27 cellular contexts compared by ENCODE assay signal in genomic region chr16:21685034-21685455, GRCh38. TPM values are rescaled to one million over a fixed set of nuclear protein-coding genes. Genes with fewer than 3 reads are reported as not detected.
DNase-seq lines count a peak whose midpoint lies in the region; TF ChIP-seq lines count a peak whose summit lies in the region.
"Had no signal": no experiment of that assay in that cellular context is flagged by ENCODE, and none has a peak within 500 bp of the region (broad histone marks: within the 10 kb centered on the region; RNA-seq: fewer than 3 reads in every experiment).

No MANE protein-coding gene starts in this region.

- intact Hi-C loops in dorsolateral prefrontal cortex (cut with DNase I), result no loop called here

- H2AFZ ChIP-seq in osteoblast (ENCODE audit: low read length), result no peak overlapping the region
- H2AFZ ChIP-seq: PC-9 had no signal

- H3K4me3 ChIP-seq in osteoblast (ENCODE audit: insufficient read depth, low read length) (no peak overlapping the region), dorsolateral prefrontal cortex (no peak overlapping the region)
- H3K4me3 ChIP-seq: PC-9, right atrium auricular region, upper lobe of left lung had no signal

- H3K27me3 ChIP-seq in osteoblast (ENCODE audit: insufficient read depth, low read length) (no peaks in the 10 kb centered on the region), dorsolateral prefrontal cortex (peaks cover 0 to 5% (median 0%) of the 10 kb centered on the region in 45 donors)
- H3K27me3 ChIP-seq: right atrium auricular region, upper lobe of left lung had no signal

- no peaks in the 10 kb centered on the region for H3K9me3 Mint-ChIP-seq in endothelial cell (ENCODE audit: unreplicated experiment)
- H3K9me3 Mint-ChIP-seq: activated naive CD8-positive, alpha-beta T cell treated with anti-CD3 and anti-CD28 coated beads for 36 hours; activated T-helper 2 cell treated with anti-CD3 and anti-CD28 coated beads, Interferon-gamma antibody, Interleukin-2, Interleukin-4, amounts not matched to agents 10 μg/mL and 5 μg/mL and 100 μg/mL, durations not matched to agents 14 hours and 24 hours and 36 hours had no signal

- no peaks in the 10 kb centered on the region for H3K4me1 ChIP-seq in osteoblast (ENCODE audit: insufficient read depth, low read length)
- H3K4me1 ChIP-seq: right atrium auricular region, upper lobe of left lung had no signal

- H3K36me3 ChIP-seq in osteoblast (ENCODE audit: insufficient read depth, low read length), result no peaks in the 10 kb centered on the region
- H3K36me3 ChIP-seq: right atrium auricular region, upper lobe of left lung had no signal

- peak; percentile 9 for DNase-seq in DMS53 (lab: John Stamatoyannopoulos, UW)
- no peak for DNase-seq in DMS53 treated with DMSO at 0.1 percent for 48 hours (lab: John Stamatoyannopoulos, UW; ENCODE audit: unreplicated experiment)
- DNase-seq in NCI-H226, result peak; percentile 5
- peak; percentile 24 for DNase-seq in endothelial cell (ENCODE audit: low spot score)
- DNase-seq in osteoblast (ENCODE audit: insufficient read length, low spot score, missing footprints), result peak; percentile 32
- DNase-seq in dorsolateral prefrontal cortex, result no peak
- DNase-seq in NCI-H1694 treated with DMSO at 0.1 percent for 48 hours (lab: John Stamatoyannopoulos, UW), result no peak
- no peak for DNase-seq in NCI-H146 treated with DMSO at 0.1 percent for 48 hours (lab: John Stamatoyannopoulos, UW; ENCODE audit: unreplicated experiment)
- DNase-seq: 8988T; activated CD4-positive, alpha-beta T cell treated with anti-CD3 and anti-CD28 coated beads, Interleukin-2, amount 50 U/mL, for 1 hour; activated CD8-positive, alpha-beta memory T cell treated with anti-CD3 and anti-CD28 coated beads, Interleukin-2, amount 50 U/mL, for 48 hours; activated naive CD8-positive, alpha-beta T cell treated with anti-CD3 and anti-CD28 coated beads for 36 hours; cerebellar nuclear complex; DND-41; effector CD4-positive, alpha-beta T cell; kidney glomerular epithelial cell; MM.1S; NCI-H2029 treated with DMSO at 0.1 percent for 48 hours; occipital lobe; PC-9; SIG-M5 had no signal

- no peaks in the 10 kb centered on the region for H3K4me1 Mint-ChIP-seq in endothelial cell (ENCODE audit: unreplicated experiment)
- H3K4me1 Mint-ChIP-seq: activated naive CD8-positive, alpha-beta T cell treated with anti-CD3 and anti-CD28 coated beads for 36 hours; B cell had no signal

- no peaks in the 10 kb centered on the region for H3K79me2 ChIP-seq in osteoblast (ENCODE audit: insufficient read depth, low read length)

- TF ChIP-seq CTCF in endothelial cell (IDR thresholded peaks at IDR 0.05; ENCODE audit: unreplicated experiment), result no peak
- TF ChIP-seq CTCF in osteoblast (IDR thresholded peaks at IDR 0.05; ENCODE audit: extremely low read depth, low read depth, low read length), result no peak
- no peak for TF ChIP-seq CTCF in dorsolateral prefrontal cortex (IDR thresholded peaks at IDR 0.05 in 54 of 56, conservative IDR thresholded peaks at IDR 0.05 in 2 of 56; ENCODE audit: low read depth in 1 of 56, partially characterized antibody in 56 of 56)

- no peak overlapping the region for H3K4me2 ChIP-seq in osteoblast (ENCODE audit: insufficient read depth, low read length)
- H3K4me2 ChIP-seq: PC-9 had no signal

- no peaks in the 10 kb centered on the region for H3K9me3 ChIP-seq in osteoblast (ENCODE audit: low read depth, low read length)
- H3K9me3 ChIP-seq: right atrium auricular region, upper lobe of left lung had no signal

- no peaks in the 10 kb centered on the region for H3K36me3 Mint-ChIP-seq in endothelial cell (ENCODE audit: low read depth, unreplicated experiment)
- H3K36me3 Mint-ChIP-seq: activated naive CD8-positive, alpha-beta T cell treated with anti-CD3 and anti-CD28 coated beads for 36 hours had no signal

- H4K20me1 ChIP-seq in osteoblast (ENCODE audit: insufficient read depth, low read length), result no peaks in the 10 kb centered on the region

- no peak overlapping the region for H3K4me3 Mint-ChIP-seq in endothelial cell (ENCODE audit: unreplicated experiment)
- H3K4me3 Mint-ChIP-seq: activated naive CD8-positive, alpha-beta T cell treated with anti-CD3 and anti-CD28 coated beads for 36 hours; B cell; IgD-negative memory B cell had no signal

- peaks cover 5% of the 10 kb centered on the region for H3K27me3 Mint-ChIP-seq in endothelial cell (ENCODE audit: unreplicated experiment)
- H3K27me3 Mint-ChIP-seq: activated naive CD8-positive, alpha-beta T cell treated with anti-CD3 and anti-CD28 coated beads for 36 hours had no signal

- H3K27ac ChIP-seq in osteoblast (ENCODE audit: low read depth, low read length) (no peak overlapping the region), dorsolateral prefrontal cortex (no peak overlapping the region)
- H3K27ac ChIP-seq: PC-9, right atrium auricular region, upper lobe of left lung had no signal

- no peak overlapping the region for H3K27ac Mint-ChIP-seq in endothelial cell (ENCODE audit: unreplicated experiment)
- H3K27ac Mint-ChIP-seq: activated naive CD8-positive, alpha-beta T cell treated with anti-CD3 and anti-CD28 coated beads for 36 hours; activated T-helper 2 cell treated with anti-CD3 and anti-CD28 coated beads, Interferon-gamma antibody, Interleukin-2, Interleukin-4, amounts not matched to agents 10 μg/mL and 5 μg/mL and 100 μg/mL, durations not matched to agents 14 hours and 24 hours and 36 hours; B cell had no signal

RNA-seq across cellular contexts. Expression of gene OTOA, which starts 21.3 kb away (rescaled TPM):
- total RNA-seq in endothelial cell (ENCODE audit: unreplicated experiment) (not detected), osteoblast (under 0.01 TPM in 2 replicates), dorsolateral prefrontal cortex (1 to 10 TPM in 84 of 120 experiments, under 1 TPM in 36; 0.30 to 2.7 (median 1.2) TPM)
- total RNA-seq: activated T-helper 2 cell treated with anti-CD3 and anti-CD28 coated beads, Interferon-gamma antibody, Interleukin-2, Interleukin-4, amounts not matched to agents 10 μg/mL and 5 μg/mL and 100 μg/mL, durations not matched to agents 14 hours and 24 hours and 36 hours; H4; PC-9; right atrium auricular region had no signal

RNA-seq across cellular contexts. Expression of gene IGSF6, which starts 32.6 kb away (rescaled TPM):
- total RNA-seq in endothelial cell (ENCODE audit: unreplicated experiment) (not detected), osteoblast (under 0.01 and 0.36 TPM in 2 replicates), dorsolateral prefrontal cortex (1 to 10 TPM in 114 of 120 experiments, under 1 TPM in 6; 0.21 to 9.6 (median 2.9) TPM)
- total RNA-seq: activated T-helper 2 cell treated with anti-CD3 and anti-CD28 coated beads, Interferon-gamma antibody, Interleukin-2, Interleukin-4, amounts not matched to agents 10 μg/mL and 5 μg/mL and 100 μg/mL, durations not matched to agents 14 hours and 24 hours and 36 hours; H4; PC-9 had no signal

Comparison
In these comparisons a context has a peak if more than half of its experiments do, and no peak if none do; other contexts are left out.
1. DNase-seq: peak in DMS53 (single experiment), NCI-H226 (single experiment), endothelial cell (single experiment) and osteoblast (single experiment); none in DMS53 treated with DMSO at 0.1 percent for 48 hours (single experiment), dorsolateral prefrontal cortex (0 of 10), NCI-H1694 treated with DMSO at 0.1 percent for 48 hours (single experiment) and NCI-H146 treated with DMSO at 0.1 percent for 48 hours (single experiment).